In genomic region chr19:50933640-50934039, GRCh38 we compare ENCODE assay signal across 21 cellular contexts. TPM values are rescaled to one million over a fixed set of nuclear protein-coding genes. Genes with fewer than 3 reads are reported as not detected.
DNase-seq lines count a peak whose midpoint lies in the region; ATAC-seq, FAIRE-seq and TF ChIP-seq lines count a peak whose summit lies in the region.
"Had no signal": no experiment of that assay in that cellular context is flagged by ENCODE, and none has a peak within 500 bp of the region (broad histone marks: within the 10 kb centered on the region; RNA-seq: fewer than 3 reads in every experiment).

No MANE protein-coding gene starts in this region.

- no peak overlapping the region for H3K4me2 ChIP-seq in Karpas-422 (ENCODE audit: low read depth, low read length, poor library complexity, severe bottlenecking)

- H3K36me3 Mint-ChIP-seq in activated CD8-positive, alpha-beta T cell treated with anti-CD3 and anti-CD28 coated beads for 36 hours (ENCODE audit: low read depth): no peaks in the 10 kb centered on the region
- H3K36me3 Mint-ChIP-seq: IgD-negative memory B cell had no signal

- peaks cover 35% of the 10 kb centered on the region for H3K27me3 Mint-ChIP-seq in activated CD8-positive, alpha-beta T cell treated with anti-CD3 and anti-CD28 coated beads for 36 hours

- H3K9me2 ChIP-seq in Karpas-422 (replicated peaks; ENCODE audit: insufficient read depth, low read length): no peaks in the 10 kb centered on the region

- H4K20me1 ChIP-seq in Karpas-422 (ENCODE audit: insufficient read depth, low read depth, low read length): no peaks in the 10 kb centered on the region

- no peak for ATAC-seq in activated CD8-positive, alpha-beta T cell treated with anti-CD3 and anti-CD28 coated beads for 36 hours
- ATAC-seq: activated T-helper 17 cell treated with anti-CD3 and anti-CD28 coated beads, Interleukin-2, amount 50 U/mL, for 72 hours; mucosa of descending colon had no signal

- H3K9ac ChIP-seq in Karpas-422 (ENCODE audit: low read length): no peak overlapping the region

- H3K4me1 Mint-ChIP-seq in activated CD8-positive, alpha-beta T cell treated with anti-CD3 and anti-CD28 coated beads for 36 hours (ENCODE audit: low read depth): no peaks in the 10 kb centered on the region
- H3K4me1 Mint-ChIP-seq: activated T-helper 17 cell treated with anti-CD3 and anti-CD28 coated beads, Interleukin-2, amount 50 U/mL, for 72 hours had no signal

- DNase-seq in ELR (ENCODE audit: low read depth) (peak; percentile 27), M059J (ENCODE audit: low read depth) (peak; percentile 24), bronchial epithelial cell (ENCODE audit: low read depth) (peak; percentile 93), iris pigment epithelial cell (ENCODE audit: low read depth) (peak; percentile 50), Karpas-422 (no peak), small intestine (no peak), islet precursor cell (no peak)
- DNase-seq in activated CD8-positive, alpha-beta T cell treated with anti-CD3 and anti-CD28 coated beads for 36 hours: no peak
- DNase-seq: adrenal gland, cerebellar nuclear complex, mucosa of descending colon, NCI-H1436 treated with DMSO at 0.1 percent for 48 hours, NCI-H446 treated with DMSO at 0.1 percent for 48 hours, occipital lobe, SW 1271, WERI-Rb-1 had no signal

- no peak overlapping the region for H2AFZ ChIP-seq in Karpas-422 (ENCODE audit: low read length)

- intact Hi-C loops in activated CD8-positive, alpha-beta T cell treated with anti-CD3 and anti-CD28 coated beads for 36 hours (cut with micrococcal nuclease): no loop called here

- H3K9me3 ChIP-seq in Karpas-422 (ENCODE audit: low read length) (no peaks in the 10 kb centered on the region), small intestine (ENCODE audit: control insufficient read depth, low read depth) (no peaks in the 10 kb centered on the region)
- H3K9me3 ChIP-seq: adrenal gland, mucosa of descending colon had no signal

- H3K36me3 ChIP-seq in bronchial epithelial cell (ENCODE audit: control insufficient read depth, insufficient read depth, low read length) (no peaks in the 10 kb centered on the region), Karpas-422 (ENCODE audit: insufficient read depth, low read length) (no peaks in the 10 kb centered on the region), small intestine (ENCODE audit: control insufficient read depth in 2 of 2, insufficient read depth in 2 of 2, low read length in 2 of 2) (no peaks in the 10 kb centered on the region)
- H3K36me3 ChIP-seq: adrenal gland, WERI-Rb-1 had no signal

- peak; percentile 97 for FAIRE-seq in bronchial epithelial cell (lab: Jason Lieb, UNC)
- no peak for FAIRE-seq in small intestine (lab: Jason Lieb, UNC)
- FAIRE-seq: endometrium had no signal

- peaks cover 4% of the 10 kb centered on the region for H3K4me1 ChIP-seq in Karpas-422 (ENCODE audit: low read length)
- no peaks in the 10 kb centered on the region for H3K4me1 ChIP-seq in small intestine (ENCODE audit: control insufficient read depth in 2 of 2, insufficient read depth in 1 of 2, low read depth in 1 of 2, low read length in 1 of 2)
- H3K4me1 ChIP-seq: adrenal gland had no signal

- POLR2A ChIA-PET in activated CD8-positive, alpha-beta T cell treated with anti-CD3 and anti-CD28 coated beads for 36 hours (lab: Charles Lee): no interaction called here

- H3K4me3 ChIP-seq in bronchial epithelial cell (ENCODE audit: low read depth, low read length) (no peak overlapping the region), Karpas-422 (ENCODE audit: low read length) (no peak overlapping the region), small intestine (ENCODE audit: low read depth in 1 of 2, low read length in 2 of 2) (no peak overlapping the region)
- H3K4me3 ChIP-seq: adrenal gland, mucosa of descending colon had no signal

- no peak for TF ChIP-seq CTCF in bronchial epithelial cell (IDR thresholded peaks at IDR 0.05; ENCODE audit: insufficient read depth, low read length, severe bottlenecking)
- no peak for TF ChIP-seq CTCF in activated CD8-positive, alpha-beta T cell treated with anti-CD3 and anti-CD28 coated beads for 36 hours (IDR thresholded peaks at IDR 0.05)

- H3K79me2 ChIP-seq in Karpas-422 (ENCODE audit: low read length): no peaks in the 10 kb centered on the region

- no peak overlapping the region for H3K4me3 Mint-ChIP-seq in activated CD8-positive, alpha-beta T cell treated with anti-CD3 and anti-CD28 coated beads for 36 hours
- H3K4me3 Mint-ChIP-seq: activated T-helper 17 cell treated with anti-CD3 and anti-CD28 coated beads, Interleukin-2, amount 50 U/mL, for 72 hours; IgD-negative memory B cell had no signal

- no peaks in the 10 kb centered on the region for H3K9me3 Mint-ChIP-seq in activated CD8-positive, alpha-beta T cell treated with anti-CD3 and anti-CD28 coated beads for 36 hours
- H3K9me3 Mint-ChIP-seq: activated T-helper 17 cell treated with anti-CD3 and anti-CD28 coated beads, Interleukin-2, amount 50 U/mL, for 72 hours; IgD-negative memory B cell had no signal

- H3K27me3 ChIP-seq in bronchial epithelial cell (ENCODE audit: control insufficient read depth, insufficient read depth, low read length) (peaks cover 2% of the 10 kb centered on the region), Karpas-422 (ENCODE audit: low read length) (no peaks in the 10 kb centered on the region), small intestine (ENCODE audit: control insufficient read depth in 2 of 2, insufficient read depth in 2 of 2, low read length in 2 of 2) (peaks cover 0 to 2% of the 10 kb centered on the region in 2 donors)

- CTCF ChIA-PET in activated CD8-positive, alpha-beta T cell treated with anti-CD3 and anti-CD28 coated beads for 36 hours (lab: Charles Lee): interaction anchor here (1.1 to 4.4 kb wide), 2 partner anchors 11 to 161 kb away, joined by 5 to 26 read pairs; no protein-coding TSS in a partner anchor

- H3K27ac ChIP-seq in Karpas-422 (ENCODE audit: low read length): no peak overlapping the region
- H3K27ac ChIP-seq in small intestine (ENCODE audit: low read depth in 1 of 2, low read length in 1 of 2): no peak overlapping the region
- H3K27ac ChIP-seq: adrenal gland, WERI-Rb-1 had no signal

- H3K27ac Mint-ChIP-seq in activated CD8-positive, alpha-beta T cell treated with anti-CD3 and anti-CD28 coated beads for 36 hours: no peak overlapping the region
- H3K27ac Mint-ChIP-seq: activated T-helper 17 cell treated with anti-CD3 and anti-CD28 coated beads, Interleukin-2, amount 50 U/mL, for 72 hours; IgD-negative memory B cell had no signal

- WGBS in small intestine, 3 donors: 65 to 77% (median 70%) methylated on average over 8 of the region's 8 CpGs

RNA-seq across cellular contexts. Expression of gene KLK5, which starts 19.2 kb away (rescaled TPM):
- total RNA-seq in M059J (2014; rRNA removed; shearing (Covaris generic)): not detected in 2 replicates
- 3.4 and 12.0 TPM in 2 replicates for total RNA-seq in bronchial epithelial cell
- total RNA-seq in activated CD8-positive, alpha-beta T cell treated with anti-CD3 and anti-CD28 coated beads for 36 hours: not detected
- total RNA-seq in Karpas-422 (2014; rRNA removed; shearing (Covaris generic); ENCODE audit: low replicate concordance): not detected in 2 replicates
- polyA plus RNA-seq in small intestine: under 1 TPM in 1 of 3 donors, not detected in 2; 0.10 TPM
- total RNA-seq: activated CD8-positive, alpha-beta memory T cell treated with anti-CD3 and anti-CD28 coated beads for 36 hours; activated T-helper 17 cell treated with anti-CD3 and anti-CD28 coated beads, Interleukin-2, amount 50 U/mL, for 72 hours; adrenal gland; mucosa of descending colon; occipital lobe had no signal
- polyA plus RNA-seq: adrenal gland, BJ, IgD-negative memory B cell had no signal

RNA-seq across cellular contexts. Expression of gene KLK4, which starts 22.4 kb away (rescaled TPM):
- total RNA-seq in M059J (2014; rRNA removed; shearing (Covaris generic)): not detected in 2 replicates
- total RNA-seq in bronchial epithelial cell: not detected in 2 replicates
- not detected for total RNA-seq in activated CD8-positive, alpha-beta T cell treated with anti-CD3 and anti-CD28 coated beads for 36 hours
- total RNA-seq in Karpas-422 (2014; rRNA removed; shearing (Covaris generic); ENCODE audit: low replicate concordance): not detected in 2 replicates
- polyA plus RNA-seq in small intestine: not detected
- total RNA-seq: activated CD8-positive, alpha-beta memory T cell treated with anti-CD3 and anti-CD28 coated beads for 36 hours; activated T-helper 17 cell treated with anti-CD3 and anti-CD28 coated beads, Interleukin-2, amount 50 U/mL, for 72 hours; occipital lobe had no signal
- polyA plus RNA-seq: BJ, IgD-negative memory B cell had no signal

RNA-seq across cellular contexts. Expression of gene KLK6, which starts 35.8 kb away (rescaled TPM):
- 0.74 TPM in 1 of 2 replicates, not detected in the other for total RNA-seq in M059J (2014; rRNA removed; shearing (Covaris generic))
- total RNA-seq in bronchial epithelial cell: 0.26 TPM in 2 replicates
- total RNA-seq in activated CD8-positive, alpha-beta T cell treated with anti-CD3 and anti-CD28 coated beads for 36 hours: not detected
- total RNA-seq in Karpas-422 (2014; rRNA removed; shearing (Covaris generic); ENCODE audit: low replicate concordance): not detected in 2 replicates
- under 1 TPM in 1 of 3 donors, not detected in 2; 0.07 TPM for polyA plus RNA-seq in small intestine
- total RNA-seq: activated CD8-positive, alpha-beta memory T cell treated with anti-CD3 and anti-CD28 coated beads for 36 hours; activated T-helper 17 cell treated with anti-CD3 and anti-CD28 coated beads, Interleukin-2, amount 50 U/mL, for 72 hours; adrenal gland; mucosa of descending colon; occipital lobe had no signal
- polyA plus RNA-seq: adrenal gland, BJ, IgD-negative memory B cell had no signal

RNA-seq across cellular contexts. Expression of gene KLK7, which starts 50.1 kb away (rescaled TPM):
- total RNA-seq in M059J (2014; rRNA removed; shearing (Covaris generic)): not detected in 2 replicates
- 3.9 and 20.0 TPM in 2 replicates for total RNA-seq in bronchial epithelial cell
- not detected for total RNA-seq in activated CD8-positive, alpha-beta T cell treated with anti-CD3 and anti-CD28 coated beads for 36 hours
- total RNA-seq in Karpas-422 (2014; rRNA removed; shearing (Covaris generic); ENCODE audit: low replicate concordance): not detected in 2 replicates
- under 1 TPM in 1 of 3 donors, not detected in 2; 0.07 TPM for polyA plus RNA-seq in small intestine
- total RNA-seq: activated CD8-positive, alpha-beta memory T cell treated with anti-CD3 and anti-CD28 coated beads for 36 hours; activated T-helper 17 cell treated with anti-CD3 and anti-CD28 coated beads, Interleukin-2, amount 50 U/mL, for 72 hours; adrenal gland; mucosa of descending colon; occipital lobe had no signal
- polyA plus RNA-seq: BJ, IgD-negative memory B cell had no signal

Comparison
In these comparisons a context has a peak if more than half of its experiments do, and no peak if none do; other contexts are left out.
1. DNase-seq: peak in ELR (single experiment), M059J (single experiment), bronchial epithelial cell (single experiment) and iris pigment epithelial cell (single experiment); none in activated CD8-positive, alpha-beta T cell treated with anti-CD3 and anti-CD28 coated beads for 36 hours (single experiment), Karpas-422 (single experiment), small intestine (single experiment) and islet precursor cell (single experiment).